Comparison of ENCODE assay signal across 1 cellular context in the genomic region with DNA sequence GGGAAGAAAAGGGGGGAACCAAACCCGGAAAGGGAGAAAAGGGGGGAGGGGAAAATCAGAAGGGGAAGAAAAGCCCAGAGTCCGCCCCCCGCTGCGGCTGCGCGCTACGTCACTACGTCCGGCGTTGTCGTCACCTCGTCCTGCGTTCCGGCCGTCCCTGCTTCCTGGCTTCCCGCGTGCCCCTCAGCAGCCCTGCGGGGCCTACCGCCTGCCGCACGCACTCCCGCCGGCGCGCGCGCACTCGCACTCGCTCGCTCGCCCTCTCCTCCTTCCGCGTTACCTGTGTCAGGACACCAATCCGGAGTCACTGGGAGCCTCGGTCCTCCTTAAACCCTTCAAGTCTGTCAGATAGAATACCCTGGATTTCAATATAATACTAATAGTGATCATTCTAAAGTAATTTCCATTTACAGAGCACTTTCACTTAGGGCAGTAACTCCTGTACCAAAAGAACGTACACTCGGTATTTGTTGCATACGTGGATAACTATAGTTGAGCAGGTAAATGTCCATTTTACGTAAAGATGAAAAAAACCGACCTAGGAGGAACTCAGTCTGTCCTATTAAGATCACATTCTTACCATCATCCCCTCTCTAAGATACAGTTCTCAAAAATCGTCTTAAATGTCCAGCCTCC.
TF ChIP-seq lines count a peak whose summit lies in the region.

A gene (minus strand): TSS at position 113 of the 636 bp plus-strand sequence. CDS start 120,615 bp downstream, outside the sequence.

TF ChIP-seq in HepG2, 621 proteins besides CTCF, POLR2A, EP300 and RAD21 (continued from another document and continues in another):
- TF ChIP-seq, protein P1, sequence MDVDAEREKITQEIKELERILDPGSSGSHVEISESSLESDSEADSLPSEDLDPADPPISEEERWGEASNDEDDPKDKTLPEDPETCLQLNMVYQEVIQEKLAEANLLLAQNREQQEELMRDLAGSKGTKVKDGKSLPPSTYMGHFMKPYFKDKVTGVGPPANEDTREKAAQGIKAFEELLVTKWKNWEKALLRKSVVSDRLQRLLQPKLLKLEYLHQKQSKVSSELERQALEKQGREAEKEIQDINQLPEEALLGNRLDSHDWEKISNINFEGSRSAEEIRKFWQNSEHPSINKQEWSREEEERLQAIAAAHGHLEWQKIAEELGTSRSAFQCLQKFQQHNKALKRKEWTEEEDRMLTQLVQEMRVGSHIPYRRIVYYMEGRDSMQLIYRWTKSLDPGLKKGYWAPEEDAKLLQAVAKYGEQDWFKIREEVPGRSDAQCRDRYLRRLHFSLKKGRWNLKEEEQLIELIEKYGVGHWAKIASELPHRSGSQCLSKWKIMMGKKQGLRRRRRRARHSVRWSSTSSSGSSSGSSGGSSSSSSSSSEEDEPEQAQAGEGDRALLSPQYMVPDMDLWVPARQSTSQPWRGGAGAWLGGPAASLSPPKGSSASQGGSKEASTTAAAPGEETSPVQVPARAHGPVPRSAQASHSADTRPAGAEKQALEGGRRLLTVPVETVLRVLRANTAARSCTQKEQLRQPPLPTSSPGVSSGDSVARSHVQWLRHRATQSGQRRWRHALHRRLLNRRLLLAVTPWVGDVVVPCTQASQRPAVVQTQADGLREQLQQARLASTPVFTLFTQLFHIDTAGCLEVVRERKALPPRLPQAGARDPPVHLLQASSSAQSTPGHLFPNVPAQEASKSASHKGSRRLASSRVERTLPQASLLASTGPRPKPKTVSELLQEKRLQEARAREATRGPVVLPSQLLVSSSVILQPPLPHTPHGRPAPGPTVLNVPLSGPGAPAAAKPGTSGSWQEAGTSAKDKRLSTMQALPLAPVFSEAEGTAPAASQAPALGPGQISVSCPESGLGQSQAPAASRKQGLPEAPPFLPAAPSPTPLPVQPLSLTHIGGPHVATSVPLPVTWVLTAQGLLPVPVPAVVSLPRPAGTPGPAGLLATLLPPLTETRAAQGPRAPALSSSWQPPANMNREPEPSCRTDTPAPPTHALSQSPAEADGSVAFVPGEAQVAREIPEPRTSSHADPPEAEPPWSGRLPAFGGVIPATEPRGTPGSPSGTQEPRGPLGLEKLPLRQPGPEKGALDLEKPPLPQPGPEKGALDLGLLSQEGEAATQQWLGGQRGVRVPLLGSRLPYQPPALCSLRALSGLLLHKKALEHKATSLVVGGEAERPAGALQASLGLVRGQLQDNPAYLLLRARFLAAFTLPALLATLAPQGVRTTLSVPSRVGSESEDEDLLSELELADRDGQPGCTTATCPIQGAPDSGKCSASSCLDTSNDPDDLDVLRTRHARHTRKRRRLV (CRISPR knock-in tag; IDR thresholded peaks at IDR 0.05), result no peak
- TF ChIP-seq STAG1 (CRISPR knock-in tag; IDR thresholded peaks at IDR 0.05) (0 out of 2 replicates have a peak, but pooled peaks have one; percentile 11), SRSF4 (IDR thresholded peaks at IDR 0.05; ENCODE audit: low read depth, low read length, poor library complexity, severe bottlenecking) (no peak), ZNF441 (CRISPR knock-in tag; IDR thresholded peaks at IDR 0.05; ENCODE audit: borderline replicate concordance) (peak; percentile 81; the same call in 1 of the 2 replicates), ZZZ3 (CRISPR knock-in tag; IDR thresholded peaks at IDR 0.05; ENCODE audit: borderline replicate concordance) (peak; percentile 69; the same call in 1 of the 2 replicates), FOXK1 (CRISPR knock-in tag; IDR thresholded peaks at IDR 0.05; ENCODE audit: borderline replicate concordance, low read depth) (0 out of 2 replicates have a peak, but pooled peaks have one; percentile 40), SOX6 (IDR thresholded peaks at IDR 0.05) (no peak), SOX6 (CRISPR knock-in tag; IDR thresholded peaks at IDR 0.05) (peak; percentile 54; the same call in 1 of the 2 replicates), ZNF138 (CRISPR knock-in tag; IDR thresholded peaks at IDR 0.05; ENCODE audit: low read depth) (no peak), NFIC (IDR thresholded peaks at IDR 0.05; ENCODE audit: low read length) (no peak), JUNB (CRISPR knock-in tag; IDR thresholded peaks at IDR 0.05; ENCODE audit: borderline replicate concordance) (no peak), ATF7-NPFF (CRISPR knock-in tag; IDR thresholded peaks at IDR 0.05; ENCODE audit: low read depth) (peak; percentile 90), GLI4 (CRISPR knock-in tag; IDR thresholded peaks at IDR 0.05; ENCODE audit: borderline replicate concordance) (no peak)
- TF ChIP-seq, protein P2, sequence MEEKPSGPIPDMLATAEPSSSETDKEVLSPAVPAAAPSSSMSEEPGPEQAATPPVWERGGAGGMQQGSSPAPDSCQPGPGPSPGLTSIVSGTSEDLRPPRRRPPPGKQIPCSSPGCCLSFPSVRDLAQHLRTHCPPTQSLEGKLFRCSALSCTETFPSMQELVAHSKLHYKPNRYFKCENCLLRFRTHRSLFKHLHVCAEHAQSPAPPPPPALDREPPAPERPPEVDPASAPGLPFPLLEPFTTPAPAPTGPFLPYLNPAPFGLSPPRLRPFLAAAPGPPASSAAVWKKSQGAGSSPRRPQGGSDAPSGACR (CRISPR knock-in tag; IDR thresholded peaks at IDR 0.05), result peak; percentile 64; the same call in 1 of the 2 replicates
- TF ChIP-seq, protein P3, sequence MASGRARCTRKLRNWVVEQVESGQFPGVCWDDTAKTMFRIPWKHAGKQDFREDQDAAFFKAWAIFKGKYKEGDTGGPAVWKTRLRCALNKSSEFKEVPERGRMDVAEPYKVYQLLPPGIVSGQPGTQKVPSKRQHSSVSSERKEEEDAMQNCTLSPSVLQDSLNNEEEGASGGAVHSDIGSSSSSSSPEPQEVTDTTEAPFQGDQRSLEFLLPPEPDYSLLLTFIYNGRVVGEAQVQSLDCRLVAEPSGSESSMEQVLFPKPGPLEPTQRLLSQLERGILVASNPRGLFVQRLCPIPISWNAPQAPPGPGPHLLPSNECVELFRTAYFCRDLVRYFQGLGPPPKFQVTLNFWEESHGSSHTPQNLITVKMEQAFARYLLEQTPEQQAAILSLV (CRISPR knock-in tag; IDR thresholded peaks at IDR 0.05; ENCODE audit: borderline replicate concordance), result peak; percentile 91; the same call in 1 of the 2 replicates
- TF ChIP-seq, protein P4, sequence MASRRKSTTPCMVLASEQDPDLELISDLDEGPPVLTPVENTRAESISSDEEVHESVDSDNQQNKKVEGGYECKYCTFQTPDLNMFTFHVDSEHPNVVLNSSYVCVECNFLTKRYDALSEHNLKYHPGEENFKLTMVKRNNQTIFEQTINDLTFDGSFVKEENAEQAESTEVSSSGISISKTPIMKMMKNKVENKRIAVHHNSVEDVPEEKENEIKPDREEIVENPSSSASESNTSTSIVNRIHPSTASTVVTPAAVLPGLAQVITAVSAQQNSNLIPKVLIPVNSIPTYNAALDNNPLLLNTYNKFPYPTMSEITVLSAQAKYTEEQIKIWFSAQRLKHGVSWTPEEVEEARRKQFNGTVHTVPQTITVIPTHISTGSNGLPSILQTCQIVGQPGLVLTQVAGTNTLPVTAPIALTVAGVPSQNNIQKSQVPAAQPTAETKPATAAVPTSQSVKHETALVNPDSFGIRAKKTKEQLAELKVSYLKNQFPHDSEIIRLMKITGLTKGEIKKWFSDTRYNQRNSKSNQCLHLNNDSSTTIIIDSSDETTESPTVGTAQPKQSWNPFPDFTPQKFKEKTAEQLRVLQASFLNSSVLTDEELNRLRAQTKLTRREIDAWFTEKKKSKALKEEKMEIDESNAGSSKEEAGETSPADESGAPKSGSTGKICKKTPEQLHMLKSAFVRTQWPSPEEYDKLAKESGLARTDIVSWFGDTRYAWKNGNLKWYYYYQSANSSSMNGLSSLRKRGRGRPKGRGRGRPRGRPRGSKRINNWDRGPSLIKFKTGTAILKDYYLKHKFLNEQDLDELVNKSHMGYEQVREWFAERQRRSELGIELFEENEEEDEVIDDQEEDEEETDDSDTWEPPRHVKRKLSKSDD (CRISPR knock-in tag; IDR thresholded peaks at IDR 0.05; ENCODE audit: low read depth), result peak; percentile 55; the same call in 1 of the 2 replicates
- TF ChIP-seq, protein P5, sequence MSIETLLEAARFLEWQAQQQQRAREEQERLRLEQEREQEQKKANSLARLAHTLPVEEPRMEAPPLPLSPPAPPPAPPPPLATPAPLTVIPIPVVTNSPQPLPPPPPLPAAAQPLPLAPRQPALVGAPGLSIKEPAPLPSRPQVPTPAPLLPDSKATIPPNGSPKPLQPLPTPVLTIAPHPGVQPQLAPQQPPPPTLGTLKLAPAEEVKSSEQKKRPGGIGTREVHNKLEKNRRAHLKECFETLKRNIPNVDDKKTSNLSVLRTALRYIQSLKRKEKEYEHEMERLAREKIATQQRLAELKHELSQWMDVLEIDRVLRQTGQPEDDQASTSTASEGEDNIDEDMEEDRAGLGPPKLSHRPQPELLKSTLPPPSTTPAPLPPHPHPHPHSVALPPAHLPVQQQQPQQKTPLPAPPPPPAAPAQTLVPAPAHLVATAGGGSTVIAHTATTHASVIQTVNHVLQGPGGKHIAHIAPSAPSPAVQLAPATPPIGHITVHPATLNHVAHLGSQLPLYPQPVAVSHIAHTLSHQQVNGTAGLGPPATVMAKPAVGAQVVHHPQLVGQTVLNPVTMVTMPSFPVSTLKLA (IDR thresholded peaks at IDR 0.05), result peak; percentile 42
- TF ChIP-seq, protein P6, sequence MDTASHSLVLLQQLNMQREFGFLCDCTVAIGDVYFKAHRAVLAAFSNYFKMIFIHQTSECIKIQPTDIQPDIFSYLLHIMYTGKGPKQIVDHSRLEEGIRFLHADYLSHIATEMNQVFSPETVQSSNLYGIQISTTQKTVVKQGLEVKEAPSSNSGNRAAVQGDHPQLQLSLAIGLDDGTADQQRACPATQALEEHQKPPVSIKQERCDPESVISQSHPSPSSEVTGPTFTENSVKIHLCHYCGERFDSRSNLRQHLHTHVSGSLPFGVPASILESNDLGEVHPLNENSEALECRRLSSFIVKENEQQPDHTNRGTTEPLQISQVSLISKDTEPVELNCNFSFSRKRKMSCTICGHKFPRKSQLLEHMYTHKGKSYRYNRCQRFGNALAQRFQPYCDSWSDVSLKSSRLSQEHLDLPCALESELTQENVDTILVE (CRISPR knock-in tag; IDR thresholded peaks at IDR 0.05), result no peak; the same call in 1 of the 2 replicates
- TF ChIP-seq, protein P7, sequence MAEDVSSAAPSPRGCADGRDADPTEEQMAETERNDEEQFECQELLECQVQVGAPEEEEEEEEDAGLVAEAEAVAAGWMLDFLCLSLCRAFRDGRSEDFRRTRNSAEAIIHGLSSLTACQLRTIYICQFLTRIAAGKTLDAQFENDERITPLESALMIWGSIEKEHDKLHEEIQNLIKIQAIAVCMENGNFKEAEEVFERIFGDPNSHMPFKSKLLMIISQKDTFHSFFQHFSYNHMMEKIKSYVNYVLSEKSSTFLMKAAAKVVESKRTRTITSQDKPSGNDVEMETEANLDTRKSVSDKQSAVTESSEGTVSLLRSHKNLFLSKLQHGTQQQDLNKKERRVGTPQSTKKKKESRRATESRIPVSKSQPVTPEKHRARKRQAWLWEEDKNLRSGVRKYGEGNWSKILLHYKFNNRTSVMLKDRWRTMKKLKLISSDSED (CRISPR knock-in tag; IDR thresholded peaks at IDR 0.05), result no peak
- TF ChIP-seq, protein P8, sequence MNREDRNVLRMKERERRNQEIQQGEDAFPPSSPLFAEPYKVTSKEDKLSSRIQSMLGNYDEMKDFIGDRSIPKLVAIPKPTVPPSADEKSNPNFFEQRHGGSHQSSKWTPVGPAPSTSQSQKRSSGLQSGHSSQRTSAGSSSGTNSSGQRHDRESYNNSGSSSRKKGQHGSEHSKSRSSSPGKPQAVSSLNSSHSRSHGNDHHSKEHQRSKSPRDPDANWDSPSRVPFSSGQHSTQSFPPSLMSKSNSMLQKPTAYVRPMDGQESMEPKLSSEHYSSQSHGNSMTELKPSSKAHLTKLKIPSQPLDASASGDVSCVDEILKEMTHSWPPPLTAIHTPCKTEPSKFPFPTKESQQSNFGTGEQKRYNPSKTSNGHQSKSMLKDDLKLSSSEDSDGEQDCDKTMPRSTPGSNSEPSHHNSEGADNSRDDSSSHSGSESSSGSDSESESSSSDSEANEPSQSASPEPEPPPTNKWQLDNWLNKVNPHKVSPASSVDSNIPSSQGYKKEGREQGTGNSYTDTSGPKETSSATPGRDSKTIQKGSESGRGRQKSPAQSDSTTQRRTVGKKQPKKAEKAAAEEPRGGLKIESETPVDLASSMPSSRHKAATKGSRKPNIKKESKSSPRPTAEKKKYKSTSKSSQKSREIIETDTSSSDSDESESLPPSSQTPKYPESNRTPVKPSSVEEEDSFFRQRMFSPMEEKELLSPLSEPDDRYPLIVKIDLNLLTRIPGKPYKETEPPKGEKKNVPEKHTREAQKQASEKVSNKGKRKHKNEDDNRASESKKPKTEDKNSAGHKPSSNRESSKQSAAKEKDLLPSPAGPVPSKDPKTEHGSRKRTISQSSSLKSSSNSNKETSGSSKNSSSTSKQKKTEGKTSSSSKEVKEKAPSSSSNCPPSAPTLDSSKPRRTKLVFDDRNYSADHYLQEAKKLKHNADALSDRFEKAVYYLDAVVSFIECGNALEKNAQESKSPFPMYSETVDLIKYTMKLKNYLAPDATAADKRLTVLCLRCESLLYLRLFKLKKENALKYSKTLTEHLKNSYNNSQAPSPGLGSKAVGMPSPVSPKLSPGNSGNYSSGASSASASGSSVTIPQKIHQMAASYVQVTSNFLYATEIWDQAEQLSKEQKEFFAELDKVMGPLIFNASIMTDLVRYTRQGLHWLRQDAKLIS (CRISPR knock-in tag; IDR thresholded peaks at IDR 0.05), result 0 out of 2 replicates have a peak, but pooled peaks have one; percentile 54
- TF ChIP-seq, protein P9, sequence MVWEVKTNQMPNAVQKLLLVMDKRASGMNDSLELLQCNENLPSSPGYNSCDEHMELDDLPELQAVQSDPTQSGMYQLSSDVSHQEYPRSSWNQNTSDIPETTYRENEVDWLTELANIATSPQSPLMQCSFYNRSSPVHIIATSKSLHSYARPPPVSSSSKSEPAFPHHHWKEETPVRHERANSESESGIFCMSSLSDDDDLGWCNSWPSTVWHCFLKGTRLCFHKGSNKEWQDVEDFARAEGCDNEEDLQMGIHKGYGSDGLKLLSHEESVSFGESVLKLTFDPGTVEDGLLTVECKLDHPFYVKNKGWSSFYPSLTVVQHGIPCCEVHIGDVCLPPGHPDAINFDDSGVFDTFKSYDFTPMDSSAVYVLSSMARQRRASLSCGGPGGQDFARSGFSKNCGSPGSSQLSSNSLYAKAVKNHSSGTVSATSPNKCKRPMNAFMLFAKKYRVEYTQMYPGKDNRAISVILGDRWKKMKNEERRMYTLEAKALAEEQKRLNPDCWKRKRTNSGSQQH (CRISPR knock-in tag; IDR thresholded peaks at IDR 0.05; ENCODE audit: low read depth), result peak; percentile 77; the same call in 1 of the 2 replicates
- TF ChIP-seq, protein P10, sequence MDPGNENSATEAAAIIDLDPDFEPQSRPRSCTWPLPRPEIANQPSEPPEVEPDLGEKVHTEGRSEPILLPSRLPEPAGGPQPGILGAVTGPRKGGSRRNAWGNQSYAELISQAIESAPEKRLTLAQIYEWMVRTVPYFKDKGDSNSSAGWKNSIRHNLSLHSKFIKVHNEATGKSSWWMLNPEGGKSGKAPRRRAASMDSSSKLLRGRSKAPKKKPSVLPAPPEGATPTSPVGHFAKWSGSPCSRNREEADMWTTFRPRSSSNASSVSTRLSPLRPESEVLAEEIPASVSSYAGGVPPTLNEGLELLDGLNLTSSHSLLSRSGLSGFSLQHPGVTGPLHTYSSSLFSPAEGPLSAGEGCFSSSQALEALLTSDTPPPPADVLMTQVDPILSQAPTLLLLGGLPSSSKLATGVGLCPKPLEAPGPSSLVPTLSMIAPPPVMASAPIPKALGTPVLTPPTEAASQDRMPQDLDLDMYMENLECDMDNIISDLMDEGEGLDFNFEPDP (CRISPR knock-in tag; conservative IDR thresholded peaks at IDR 0.05), result no peak
- TF ChIP-seq, protein P11, sequence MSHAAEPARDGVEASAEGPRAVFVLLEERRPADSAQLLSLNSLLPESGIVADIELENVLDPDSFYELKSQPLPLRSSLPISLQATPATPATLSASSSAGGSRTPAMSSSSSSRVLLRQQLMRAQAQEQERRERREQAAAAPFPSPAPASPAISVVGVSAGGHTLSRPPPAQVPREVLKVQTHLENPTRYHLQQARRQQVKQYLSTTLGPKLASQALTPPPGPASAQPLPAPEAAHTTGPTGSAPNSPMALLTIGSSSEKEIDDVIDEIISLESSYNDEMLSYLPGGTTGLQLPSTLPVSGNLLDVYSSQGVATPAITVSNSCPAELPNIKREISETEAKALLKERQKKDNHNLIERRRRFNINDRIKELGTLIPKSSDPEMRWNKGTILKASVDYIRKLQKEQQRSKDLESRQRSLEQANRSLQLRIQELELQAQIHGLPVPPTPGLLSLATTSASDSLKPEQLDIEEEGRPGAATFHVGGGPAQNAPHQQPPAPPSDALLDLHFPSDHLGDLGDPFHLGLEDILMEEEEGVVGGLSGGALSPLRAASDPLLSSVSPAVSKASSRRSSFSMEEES (CRISPR knock-in tag; IDR thresholded peaks at IDR 0.05), result peak; percentile 74; the same call in 1 of the 2 replicates
